8 cellular contexts compared by ENCODE assay signal in the genomic region with DNA sequence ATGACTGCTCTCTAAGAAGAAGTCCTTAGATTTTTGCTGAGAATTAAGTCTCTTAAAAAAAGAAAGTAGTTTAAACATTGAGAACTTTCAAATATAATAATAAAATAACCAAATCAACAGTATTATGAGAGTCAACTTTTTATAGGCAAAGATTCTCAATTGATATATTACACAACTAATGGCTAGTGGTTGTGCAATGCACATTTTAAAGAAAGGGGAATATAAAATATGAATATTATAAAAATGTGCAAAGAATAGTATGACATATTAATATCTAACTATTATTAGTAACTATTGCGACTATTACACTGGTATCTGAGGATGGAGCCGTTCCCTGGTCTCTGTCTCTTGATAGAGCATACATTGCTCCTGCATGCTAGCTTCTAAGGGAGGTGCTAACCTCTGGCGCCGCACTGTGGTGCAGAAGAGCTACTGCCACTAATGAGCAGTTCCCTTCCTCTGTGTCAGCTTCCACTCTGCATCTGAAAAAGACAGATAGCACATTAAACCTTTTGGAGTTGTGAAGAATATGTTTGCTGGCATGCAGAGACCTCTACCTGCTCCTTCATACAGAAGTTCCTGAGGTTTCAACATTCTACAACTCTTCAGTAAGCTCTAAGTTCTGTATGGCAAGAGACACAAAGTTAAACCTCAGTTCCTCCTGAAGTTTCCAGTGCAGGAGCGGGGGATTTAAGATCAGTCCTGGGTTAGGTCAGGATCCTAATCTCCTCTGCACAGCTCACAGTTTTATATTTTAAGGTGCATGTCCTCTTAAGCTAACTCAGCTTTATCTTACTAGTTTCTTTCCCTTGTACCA. TPM values are rescaled to one million over a fixed set of nuclear protein-coding genes. Genes with fewer than 3 reads are reported as not detected.
DNase-seq lines count a peak whose midpoint lies in the region; ATAC-seq, FAIRE-seq and TF ChIP-seq lines count a peak whose summit lies in the region.

No MANE protein-coding gene starts in this region.

- peaks cover 9% of the 10 kb centered on the region for H3K4me1 ChIP-seq in lower lobe of right lung

- H3K27ac ChIP-seq in coronary artery = no peak overlapping the region
- H3K27ac ChIP-seq in lower lobe of right lung = no peak overlapping the region

- no peak overlapping the region for H3K27ac Mint-ChIP-seq in HFFc6
- no peak overlapping the region for H3K27ac Mint-ChIP-seq in stimulated activated memory B cell treated with anti-CD40 and anti-IgM and Interleukin-4, amounts not matched to agents 10 μg/mL and 1 μg/mL and 100 μg/mL, for 72 hours

- intact Hi-C loops in lower lobe of right lung (cut with DNase I) = no loop called here

- peaks cover 9% of the 10 kb centered on the region for H3K4me1 Mint-ChIP-seq in HFFc6 (ENCODE audit: low read depth)
- peaks cover 9% of the 10 kb centered on the region for H3K4me1 Mint-ChIP-seq in stimulated activated memory B cell treated with anti-CD40 and anti-IgM and Interleukin-4, amounts not matched to agents 10 μg/mL and 1 μg/mL and 100 μg/mL, for 72 hours

- no peaks in the 10 kb centered on the region for H3K36me3 ChIP-seq in lower lobe of right lung

- H3K27me3 Mint-ChIP-seq in HFFc6 (ENCODE audit: insufficient read depth) = peaks cover 24% of the 10 kb centered on the region
- H3K27me3 Mint-ChIP-seq in stimulated activated memory B cell treated with anti-CD40 and anti-IgM and Interleukin-4, amounts not matched to agents 10 μg/mL and 1 μg/mL and 100 μg/mL, for 72 hours = peaks cover 54% of the 10 kb centered on the region

- H3K36me3 Mint-ChIP-seq in HFFc6 (ENCODE audit: low read depth) = no peaks in the 10 kb centered on the region
- no peaks in the 10 kb centered on the region for H3K36me3 Mint-ChIP-seq in stimulated activated memory B cell treated with anti-CD40 and anti-IgM and Interleukin-4, amounts not matched to agents 10 μg/mL and 1 μg/mL and 100 μg/mL, for 72 hours

- no peak overlapping the region for H3K4me3 Mint-ChIP-seq in HFFc6
- H3K4me3 Mint-ChIP-seq in stimulated activated memory B cell treated with anti-CD40 and anti-IgM and Interleukin-4, amounts not matched to agents 10 μg/mL and 1 μg/mL and 100 μg/mL, for 72 hours = no peak overlapping the region

- H3K27me3 ChIP-seq in lower lobe of right lung (ENCODE audit: low read depth) = peaks cover 30% of the 10 kb centered on the region

- H3K9me3 ChIP-seq in lower lobe of right lung = no peaks in the 10 kb centered on the region

- DNase-seq in HFFc6 = peak; percentile 56
- peak; percentile 68 for DNase-seq in NAMALWA (ENCODE audit: low spot score)
- DNase-seq in SW480 (ENCODE audit: low spot score) = peak; percentile 81
- no peak for DNase-seq in coronary artery (ENCODE audit: low spot score)
- peak; percentile 78 for DNase-seq in lower lobe of right lung

- H3K9me3 Mint-ChIP-seq in HFFc6 = no peaks in the 10 kb centered on the region
- H3K9me3 Mint-ChIP-seq in stimulated activated memory B cell treated with anti-CD40 and anti-IgM and Interleukin-4, amounts not matched to agents 10 μg/mL and 1 μg/mL and 100 μg/mL, for 72 hours = no peaks in the 10 kb centered on the region

- TF ChIP-seq CTCF in GM12872 (IDR thresholded peaks at IDR 0.05; ENCODE audit: insufficient read depth, low read depth, low read length) = peak; percentile 96
- peak; percentile 88 for TF ChIP-seq CTCF in HFFc6 (IDR thresholded peaks at IDR 0.05)
- TF ChIP-seq CTCF in coronary artery (IDR thresholded peaks at IDR 0.05) = peak; percentile 23
- peak; percentile 74 for TF ChIP-seq CTCF in lower lobe of right lung (IDR thresholded peaks at IDR 0.05)

- ATAC-seq in lower lobe of right lung = peak; percentile 78 to 84
- ATAC-seq in stimulated activated memory B cell treated with anti-CD40 and anti-IgM and Interleukin-4, amounts not matched to agents 10 μg/mL and 1 μg/mL and 100 μg/mL, for 72 hours = peak; percentile 69

- peak; percentile 32 for FAIRE-seq in A204.1 (lab: Jason Lieb, UNC)

- no peak overlapping the region for H3K4me3 ChIP-seq in coronary artery
- H3K4me3 ChIP-seq in lower lobe of right lung = no peak overlapping the region

RNA-seq across cellular contexts. Expression of a gene that starts 3.5 kb away (rescaled TPM):
- not detected for total RNA-seq in HFFc6 (2021; fragmentation: NEBNext Ultra II Directional; extraction: Animal tissue kit (Norgen Biotek cat#: 25700))
- 0.35 TPM for total RNA-seq in lower lobe of right lung

Comparison
In these comparisons a context has a peak if more than half of its experiments do, and no peak if none do; other contexts are left out.
1. CTCF ChIP-seq: peak in every context shown above with its lines; median percentile 96 in GM12872; 88 in HFFc6; 74 in lower lobe of right lung; 23 in coronary artery.